ENCODE assay signal across 8 cellular contexts in the genomic region with DNA sequence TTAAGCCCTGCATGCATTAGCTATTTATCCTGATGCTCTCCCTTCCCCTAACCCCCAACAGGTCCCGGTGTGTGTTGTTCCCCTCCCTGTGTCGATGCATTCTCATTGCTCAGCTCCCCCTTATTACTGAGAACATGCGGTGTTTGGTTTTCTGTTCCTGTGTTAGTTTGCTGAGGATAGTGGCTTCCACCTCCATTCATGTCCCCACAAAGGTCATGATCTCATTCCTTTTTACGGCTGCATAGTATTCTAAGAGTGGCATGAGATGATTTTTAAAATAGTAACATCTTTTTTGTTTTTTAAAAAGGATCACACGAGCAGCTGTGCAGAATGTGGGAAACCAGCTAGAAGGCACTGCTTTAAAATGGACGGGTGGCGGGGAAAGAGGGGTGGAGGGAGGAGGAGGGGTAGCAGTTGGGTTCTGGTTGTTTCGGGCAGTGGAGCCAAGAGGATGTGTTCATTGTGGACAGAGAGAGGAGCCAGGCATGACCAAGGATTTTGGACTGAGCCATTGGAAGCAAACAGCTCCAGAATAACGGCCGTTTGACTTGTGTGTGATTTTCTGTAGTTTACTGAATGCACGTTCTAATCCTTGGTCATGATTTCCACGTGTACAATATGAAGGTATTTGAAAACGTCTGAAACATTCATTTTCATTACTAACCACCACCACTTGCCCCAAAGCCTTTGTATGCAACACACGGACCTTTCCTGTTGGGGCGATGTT. TPM values are rescaled to one million over a fixed set of nuclear protein-coding genes. Genes with fewer than 3 reads are reported as not detected.
DNase-seq lines count a peak whose midpoint lies in the region; ATAC-seq and TF ChIP-seq lines count a peak whose summit lies in the region.

No MANE protein-coding gene starts in this region.

- H3K36me3 ChIP-seq in HAP-1 (replicated peaks) (peaks cover 1% of the 10 kb centered on the region), ascending aorta (no peaks in the 10 kb centered on the region), lung (ENCODE audit: control insufficient read depth in 2 of 2, insufficient read depth in 2 of 2, low read length in 2 of 2) (no peaks in the 10 kb centered on the region)

- WGBS in lung, 2 donors = 41 to 43% methylated on average over 15 of the region's 15 CpGs

- intact Hi-C loops in ascending aorta (cut with DNase I) = loop anchor here (1.0 to 10.0 kb wide), 8 partner anchors 7 to 1289 kb away; partner anchors contain the start of genes ICE1 and MED10

- no peak for DNase-seq in HAP-1 (ENCODE audit: low spot score in 2 of 2)
- peak in 1 of 2 donors; percentile 62 for DNase-seq in ascending aorta (ENCODE audit: low spot score in 2 of 2)
- peak; percentile 27 for DNase-seq in lung (ENCODE audit: low spot score)
- DNase-seq in Ammon's horn (ENCODE audit: low spot score) = no peak
- no peak for DNase-seq in NK-92 (lab: John Stamatoyannopoulos, UW; ENCODE audit: unreplicated experiment)

- H3K9me3 ChIP-seq in HAP-1 (no peaks in the 10 kb centered on the region), ascending aorta (no peaks in the 10 kb centered on the region), lung (ENCODE audit: control insufficient read depth in 2 of 2, insufficient read depth in 1 of 2, low read length in 1 of 2) (no peaks in the 10 kb centered on the region)

- H3K27ac ChIP-seq in 22Rv1 = peak overlapping the region; percentile 94
- peak overlapping the region; percentile 97 to 99 for H3K27ac ChIP-seq in ascending aorta
- H3K27ac ChIP-seq in lung (ENCODE audit: low read depth in 1 of 2, low read length in 1 of 2) = peak overlapping the region; percentile 98 to 99

- ATAC-seq in lung (ENCODE audit: insufficient read depth, low FRiP score) = no peak
- no peak for ATAC-seq in GM21360 (IDR thresholded peaks at IDR 0.05; ENCODE audit: unreplicated experiment)
- no peak for ATAC-seq in HG02885 (IDR thresholded peaks at IDR 0.05; ENCODE audit: poor library complexity, unreplicated experiment)

- no peak for TF ChIP-seq CTCF in 22Rv1 (IDR thresholded peaks at IDR 0.05)
- no peak for TF ChIP-seq CTCF in ascending aorta (IDR thresholded peaks at IDR 0.05)
- no peak for TF ChIP-seq CTCF in lung (IDR thresholded peaks at IDR 0.05; ENCODE audit: control extremely low read depth, extremely low read depth)

- H3K4me1 ChIP-seq in HAP-1 (peaks cover 7% of the 10 kb centered on the region; the same call in 1 of the 2 replicates), ascending aorta (peaks cover 3 to 27% of the 10 kb centered on the region in 2 donors), lung (ENCODE audit: control insufficient read depth in 2 of 2, insufficient read depth in 2 of 2, low read length in 2 of 2) (peaks cover 11 to 14% of the 10 kb centered on the region in 2 donors)

- H3K4me3 ChIP-seq in HAP-1 (peak overlapping the region; percentile 48), ascending aorta (peak overlapping the region; percentile 79 to 93), lung (no peak overlapping the region)

- in situ Hi-C loops in HAP-1 (cut with MboI; ENCODE audit: low sequenced_read_pairs) = no loop called here

- H3K27me3 ChIP-seq in HAP-1 (ENCODE audit: low read depth) (no peaks in the 10 kb centered on the region), ascending aorta (no peaks in the 10 kb centered on the region), lung (ENCODE audit: control insufficient read depth, insufficient read depth) (no peaks in the 10 kb centered on the region)

RNA-seq across cellular contexts. Expression of gene TENT4A, which starts 1.7 kb away (rescaled TPM):
- total RNA-seq in ascending aorta (12.5 TPM), lung (10 to 100 TPM; 24.3 to 46.9 TPM)
- 10 to 100 TPM in 1 of 2 donors, 1 to 10 TPM in 1; 9.4 to 10.4 TPM for polyA plus RNA-seq in lung
